8 cellular contexts compared by ENCODE assay signal in genomic region chr1:239898067-239898730, GRCh38.
DNase-seq lines count a peak whose midpoint lies in the region; ATAC-seq, FAIRE-seq and TF ChIP-seq lines count a peak whose summit lies in the region.

No MANE protein-coding gene starts in this region.

- no peak overlapping the region for H3K4me3 Mint-ChIP-seq in MCF 10A (ENCODE audit: unreplicated experiment)

- TF ChIP-seq CTCF in MCF 10A (IDR thresholded peaks at IDR 0.05; ENCODE audit: unreplicated experiment), result peak; percentile 97

- POLR2A ChIA-PET in MCF 10A (lab: Yijun Ruan, JAX), result interaction anchor here (0.7 to 2.6 kb wide), 8 partner anchors 10 to 946 kb away, joined by 3 to 8 read pairs (median 4); no protein-coding TSS in a partner anchor

- peak; percentile 95 for FAIRE-seq in A204.1 (lab: Jason Lieb, UNC)

- CTCF ChIA-PET in MCF 10A (lab: Yijun Ruan, JAX), result interaction anchor here (0.6 to 7.8 kb wide), 67 partner anchors 9 to 1748 kb away, joined by 3 to 95 read pairs (median 4); partner anchors contain the start of gene CHRM3

- intact Hi-C loops in MCF 10A (cut with micrococcal nuclease), result loop anchor here (1.0 to 10.0 kb wide), 7 partner anchors 78 to 1646 kb away; no protein-coding TSS in a partner anchor

- no TSS peak for BruUV-seq in MCF 10A (replicated peaks; lab: Mats Ljungman, UMichigan)

- peak; percentile 86 to 87 for DNase-seq in NCI-H2081 (lab: John Stamatoyannopoulos, UW)
- peak; percentile 66 for DNase-seq in UCSD-AML1 (lab: John Stamatoyannopoulos, UW; ENCODE audit: unreplicated experiment)
- peak; percentile 91 for DNase-seq in MCF 10A (ENCODE audit: unreplicated experiment)
- DNase-seq in iPS-NIHi7 (ENCODE audit: extremely low spot score), result peak; percentile 91
- peak; percentile 62 to 74 (median 63) for DNase-seq in stimulated activated CD4-positive, alpha-beta T cell treated with anti-CD3 and anti-CD28 coated beads, Interleukin-12 subunit alpha, Interleukin-12 subunit beta, amount 100 ng/mL, for 48 hours (ENCODE audit: low read depth in 2 of 3, low spot score in 1 of 3)

- H3K36me3 Mint-ChIP-seq in MCF 10A (ENCODE audit: insufficient read depth, unreplicated experiment), result no peaks in the 10 kb centered on the region

- H3K9me3 Mint-ChIP-seq in MCF 10A (ENCODE audit: unreplicated experiment), result no peaks in the 10 kb centered on the region

- H3K4me1 Mint-ChIP-seq in MCF 10A (ENCODE audit: insufficient read depth, unreplicated experiment), result peaks cover 15% of the 10 kb centered on the region

- ATAC-seq in GM18511 (IDR thresholded peaks at IDR 0.05; ENCODE audit: unreplicated experiment) (peak; percentile 94), HG03039 (IDR thresholded peaks at IDR 0.05; ENCODE audit: unreplicated experiment) (peak; percentile 92)

- H3K27ac Mint-ChIP-seq in MCF 10A (ENCODE audit: low read depth, unreplicated experiment), result peak overlapping the region; percentile 14

- no peaks in the 10 kb centered on the region for H3K27me3 Mint-ChIP-seq in MCF 10A (ENCODE audit: insufficient read depth, unreplicated experiment)

Comparison
In these comparisons a context has a peak if more than half of its experiments do, and no peak if none do; other contexts are left out.
1. Peak in every context shown above with its lines: DNase-seq and ATAC-seq.